28 cellular contexts compared by ENCODE assay signal in genomic region chr9:133524146-133524545, GRCh38. TPM values are rescaled to one million over a fixed set of nuclear protein-coding genes. Genes with fewer than 3 reads are reported as not detected.
"Had no signal": no experiment of that assay in that cellular context is flagged by ENCODE, and none has a peak within 500 bp of the region (broad histone marks: within the 10 kb centered on the region; RNA-seq: fewer than 3 reads in every experiment).

No MANE protein-coding gene starts in this region.

- ATAC-seq: activated T-helper 17 cell treated with anti-CD3 and anti-CD28 coated beads, Interleukin-2, amount 50 U/mL, for 72 hours; HepG2; WTC11 had no signal

- H3K4me3 Mint-ChIP-seq: activated CD4-positive, alpha-beta T cell treated with anti-CD3 and anti-CD28 coated beads, Interleukin-2, amount 10 ng/mL, durations not matched to agents 24 days and 14 days; activated naive CD4-positive, alpha-beta T cell treated with anti-CD3 and anti-CD28 coated beads for 36 hours; activated naive CD8-positive, alpha-beta T cell; activated T-helper 17 cell treated with anti-CD3 and anti-CD28 coated beads, Interleukin-2, amount 50 U/mL, for 72 hours; T-helper 1 cell treated with Interleukin-12 subunit alpha and Interleukin-12 subunit beta and Interleukin-4 antibody, amounts not matched to agents 30 μg/mL and 1 μg/mL, for 36 hours; WTC11 had no signal

- H3K27me3 ChIP-seq: Peyer's patch had no signal

- H3K27ac Mint-ChIP-seq: activated CD4-positive, alpha-beta T cell treated with anti-CD3 and anti-CD28 coated beads, Interleukin-2, amount 10 ng/mL, durations not matched to agents 24 days and 14 days; activated naive CD4-positive, alpha-beta T cell treated with anti-CD3 and anti-CD28 coated beads for 36 hours; activated naive CD8-positive, alpha-beta T cell; activated T-helper 17 cell treated with anti-CD3 and anti-CD28 coated beads, Interleukin-2, amount 50 U/mL, for 72 hours; T-helper 1 cell treated with Interleukin-12 subunit alpha and Interleukin-12 subunit beta and Interleukin-4 antibody, amounts not matched to agents 30 μg/mL and 1 μg/mL, for 36 hours; WTC11 had no signal

- H3K36me3 ChIP-seq: breast epithelium, Peyer's patch had no signal

- H3K4me1 Mint-ChIP-seq: activated CD4-positive, alpha-beta T cell treated with anti-CD3 and anti-CD28 coated beads, Interleukin-2, amount 10 ng/mL, durations not matched to agents 24 days and 14 days; activated T-helper 17 cell treated with anti-CD3 and anti-CD28 coated beads, Interleukin-2, amount 50 U/mL, for 72 hours had no signal

- H3K9me3 ChIP-seq: breast epithelium, Peyer's patch had no signal

- H3K27ac ChIP-seq: breast epithelium, Peyer's patch, RWPE1 had no signal

- H3K27me3 Mint-ChIP-seq: activated naive CD8-positive, alpha-beta T cell had no signal

- H3K4me3 ChIP-seq: breast epithelium, Peyer's patch had no signal

- H3K36me3 Mint-ChIP-seq: activated naive CD8-positive, alpha-beta T cell; WTC11 had no signal

- DNase-seq: activated CD4-positive, alpha-beta T cell treated with anti-CD3 and anti-CD28 coated beads for 1 hour; activated CD4-positive, alpha-beta T cell treated with anti-CD3 and anti-CD28 coated beads, Interleukin-2, amount 10 ng/mL, durations not matched to agents 24 days and 14 days; activated CD4-positive, alpha-beta T cell treated with anti-CD3 and anti-CD28 coated beads, Interleukin-2, amount 50 U/mL, for 48 hours; activated gamma-delta T cell; activated naive CD4-positive, alpha-beta T cell treated with anti-CD3 and anti-CD28 coated beads for 36 hours; activated T-cell treated with anti-CD3 and anti-CD28 coated beads for 4 hours; activated T-cell treated with anti-CD3 and anti-CD28 coated beads, Interleukin-2, amount 50 U/mL, for 48 hours; anterior cingulate cortex; Karpas-422; MM.1S; NCI-H1105; NCI-H1436 treated with DMSO at 0.1 percent for 48 hours; NCI-H187 treated with DMSO at 0.1 percent for 48 hours; NCI-H2081 treated with DMSO at 0.1 percent for 48 hours; NCI-H446; NCI-H524; Peyer's patch; SHP77 treated with DMSO at 0.1 percent for 48 hours had no signal

- H3K9me3 Mint-ChIP-seq: activated CD4-positive, alpha-beta T cell treated with anti-CD3 and anti-CD28 coated beads, Interleukin-2, amount 10 ng/mL, durations not matched to agents 24 days and 14 days; activated naive CD4-positive, alpha-beta T cell treated with anti-CD3 and anti-CD28 coated beads for 36 hours; activated T-helper 17 cell treated with anti-CD3 and anti-CD28 coated beads, Interleukin-2, amount 50 U/mL, for 72 hours; T-helper 1 cell treated with Interleukin-12 subunit alpha and Interleukin-12 subunit beta and Interleukin-4 antibody, amounts not matched to agents 30 μg/mL and 1 μg/mL, for 36 hours; WTC11 had no signal

RNA-seq across cellular contexts. Expression of gene MYMK, which starts 0.6 kb away (rescaled TPM):
- total RNA-seq: activated CD4-positive, alpha-beta T cell treated with anti-CD3 and anti-CD28 coated beads, Interleukin-2, amount 10 ng/mL, durations not matched to agents 24 days and 14 days; activated CD8-positive, alpha-beta memory T cell treated with anti-CD3 and anti-CD28 coated beads for 36 hours; activated naive CD4-positive, alpha-beta T cell treated with anti-CD3 and anti-CD28 coated beads for 36 hours; activated T-helper 17 cell treated with anti-CD3 and anti-CD28 coated beads, Interleukin-2, amount 50 U/mL, for 72 hours; breast epithelium; HepG2; Peyer's patch; SK-MEL-5; WTC11 had no signal
- polyA plus RNA-seq: adipose tissue, HepG2 had no signal

RNA-seq across cellular contexts. Expression of gene ADAMTSL2, which starts 10.4 kb away (rescaled TPM):
- total RNA-seq: activated CD4-positive, alpha-beta T cell treated with anti-CD3 and anti-CD28 coated beads, Interleukin-2, amount 10 ng/mL, durations not matched to agents 24 days and 14 days; activated T-helper 17 cell treated with anti-CD3 and anti-CD28 coated beads, Interleukin-2, amount 50 U/mL, for 72 hours had no signal
